ENCODE assay signal across 12 cellular contexts in the genomic region with DNA sequence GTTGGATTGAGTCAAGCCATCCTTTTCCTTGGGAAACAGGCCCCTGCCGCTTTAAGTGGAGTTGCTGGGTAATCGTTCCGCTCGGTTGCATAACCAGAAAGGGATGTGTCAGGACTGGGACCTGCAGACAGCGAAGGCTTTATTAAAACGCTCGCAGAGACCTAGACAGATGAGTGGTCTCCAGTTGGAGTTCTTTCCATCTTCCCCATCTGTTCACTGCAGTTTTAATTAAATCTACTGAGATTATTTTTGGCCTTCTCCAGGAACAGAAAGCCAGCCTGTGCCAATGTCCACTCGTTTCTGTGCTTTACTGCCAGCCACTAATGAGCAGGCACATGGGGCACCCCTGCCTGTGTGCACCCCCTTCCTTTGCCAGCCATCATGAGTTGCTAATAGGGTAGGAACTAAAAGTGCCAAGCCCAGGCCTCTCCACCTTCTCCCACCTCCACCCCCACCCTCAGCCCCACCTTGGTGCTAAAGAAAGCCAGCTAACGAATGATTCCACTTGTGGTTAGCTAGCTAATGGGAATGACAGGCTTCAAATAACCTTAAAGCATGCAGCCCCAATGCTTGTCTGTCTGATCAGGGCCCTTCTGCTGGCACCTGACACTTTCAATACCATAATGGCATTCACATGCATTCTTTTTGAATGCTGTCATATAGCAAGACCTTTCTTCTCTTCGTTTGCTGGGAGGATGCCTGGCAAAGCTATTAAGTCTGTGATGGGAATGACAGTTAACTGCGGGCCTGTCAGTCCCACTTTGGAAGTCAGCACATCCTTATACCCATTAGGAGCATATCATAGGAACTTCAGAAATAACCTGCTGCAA.
DNase-seq lines count a peak whose midpoint lies in the region; ATAC-seq and TF ChIP-seq lines count a peak whose summit lies in the region.
"Had no signal": no experiment of that assay in that cellular context is flagged by ENCODE, and none has a peak within 500 bp of the region (broad histone marks: within the 10 kb centered on the region; RNA-seq: fewer than 3 reads in every experiment).

No MANE protein-coding gene starts in this region.

- TF ChIP-seq POLR2A in ovary (IDR thresholded peaks at IDR 0.05) = no peak

- H3K36me3 Mint-ChIP-seq in type B pancreatic cell = peaks cover 25% of the 10 kb centered on the region

- H3K4me1 Mint-ChIP-seq in type B pancreatic cell (ENCODE audit: unreplicated experiment) = peaks cover 37% of the 10 kb centered on the region

- no peaks in the 10 kb centered on the region for H3K36me3 ChIP-seq in ovary

- 77 to 85% (median 83%) methylated on average over 11 of the region's 11 CpGs for WGBS in ovary, 3 donors

- DNase-seq in HT1080 (ENCODE audit: low read depth) = peak; percentile 69
- peak; percentile 20 to 63 for DNase-seq in NCI-H526 (lab: John Stamatoyannopoulos, UW)
- peak; percentile 72 to 82 for DNase-seq in foreskin keratinocyte
- peak in 7 of 10 donors; percentile 13 to 90 (median 42) for DNase-seq in posterior cingulate gyrus
- no peak for DNase-seq in omental fat pad (ENCODE audit: low spot score)
- no peak for DNase-seq in type B pancreatic cell (ENCODE audit: extremely low spot score, unreplicated experiment)
- DNase-seq in ovary = no peak
- DNase-seq: DMS79, KBM-7, psoas muscle, T-helper 9 cell had no signal

- TF ChIP-seq CTCF in foreskin keratinocyte (conservative IDR thresholded peaks at IDR 0.05) = no peak
- TF ChIP-seq CTCF in omental fat pad (IDR thresholded peaks at IDR 0.05) = no peak
- no peak for TF ChIP-seq CTCF in type B pancreatic cell (conservative IDR thresholded peaks at IDR 0.05)
- TF ChIP-seq CTCF in ovary (IDR thresholded peaks at IDR 0.05) = no peak

- no peaks in the 10 kb centered on the region for H3K9me3 Mint-ChIP-seq in type B pancreatic cell

- H3K27me3 ChIP-seq in foreskin keratinocyte (no peaks in the 10 kb centered on the region), ovary (no peaks in the 10 kb centered on the region)

- intact Hi-C loops in posterior cingulate gyrus (cut with DNase I) (no loop called here), ovary (cut with DNase I) (no loop called here)

- H3K9me3 ChIP-seq in ovary = no peaks in the 10 kb centered on the region
- H3K9me3 ChIP-seq: psoas muscle had no signal

- no peak overlapping the region for H3K4me3 ChIP-seq in ovary
- H3K4me3 ChIP-seq: psoas muscle had no signal

- H3K4me3 Mint-ChIP-seq in type B pancreatic cell = no peak overlapping the region

- TF ChIP-seq EP300 in ovary (IDR thresholded peaks at IDR 0.05) = no peak

- ATAC-seq in foreskin keratinocyte (peak; percentile 79), omental fat pad (ENCODE audit: low FRiP score) (no peak), GM21526 (IDR thresholded peaks at IDR 0.05; ENCODE audit: low FRiP score, unreplicated experiment) (no peak)

- H3K27me3 Mint-ChIP-seq in type B pancreatic cell = peaks cover 44% of the 10 kb centered on the region

- H3K4me1 ChIP-seq in foreskin keratinocyte (no peaks in the 10 kb centered on the region), ovary (ENCODE audit: insufficient read depth) (no peaks in the 10 kb centered on the region)

- H3K27ac Mint-ChIP-seq in type B pancreatic cell = no peak overlapping the region

- no peak overlapping the region for H3K27ac ChIP-seq in foreskin keratinocyte
- no peak overlapping the region for H3K27ac ChIP-seq in ovary
- H3K27ac ChIP-seq: psoas muscle had no signal

Comparison
In these comparisons a context has a peak if more than half of its experiments do, and no peak if none do; other contexts are left out.
1. DNase-seq: peak in HT1080 (single experiment), NCI-H526 (2 of 2), foreskin keratinocyte (2 of 2) and posterior cingulate gyrus (7 of 10); none in omental fat pad (single experiment), type B pancreatic cell (single experiment) and ovary (0 of 5).